1 cellular context compared by ENCODE assay signal in the genomic region with DNA sequence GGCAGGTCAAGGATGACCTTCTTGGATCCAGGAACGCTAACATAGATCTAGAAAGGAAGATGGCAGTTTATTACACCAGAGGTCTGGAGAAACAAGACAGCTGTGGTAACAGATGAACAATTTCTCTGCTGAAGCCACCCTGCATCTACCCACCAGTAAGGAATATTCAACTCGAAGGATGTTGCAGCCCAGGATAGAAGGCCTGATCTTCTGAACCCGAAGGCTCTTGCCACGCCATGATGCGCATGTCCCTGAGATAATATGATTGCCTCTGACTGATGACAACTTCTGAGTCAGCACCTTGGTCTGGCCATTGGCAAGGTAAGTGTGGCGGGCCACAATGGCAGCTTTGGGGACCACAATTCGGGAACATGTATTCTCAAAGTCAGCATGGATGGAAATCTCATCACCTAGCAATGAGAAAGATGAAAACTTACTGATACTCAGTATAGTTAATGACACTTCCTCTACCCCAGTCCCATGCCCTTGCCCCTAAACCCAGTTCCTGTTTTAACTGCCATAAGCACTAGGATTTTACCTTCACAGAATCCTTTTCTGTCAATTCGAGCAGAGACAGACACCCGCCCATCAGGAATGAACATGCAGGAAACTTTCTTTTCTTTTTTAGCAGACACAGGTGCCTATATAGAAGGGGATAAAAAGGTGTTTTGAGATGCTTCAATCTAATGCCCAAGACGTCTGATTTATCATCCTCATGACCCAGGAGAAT.
TF ChIP-seq lines count a peak whose summit lies in the region.

No MANE protein-coding gene starts in this region.

TF ChIP-seq in H1, 55 proteins besides CTCF, POLR2A, EP300 and RAD21:
- TF ChIP-seq, protein P1, sequence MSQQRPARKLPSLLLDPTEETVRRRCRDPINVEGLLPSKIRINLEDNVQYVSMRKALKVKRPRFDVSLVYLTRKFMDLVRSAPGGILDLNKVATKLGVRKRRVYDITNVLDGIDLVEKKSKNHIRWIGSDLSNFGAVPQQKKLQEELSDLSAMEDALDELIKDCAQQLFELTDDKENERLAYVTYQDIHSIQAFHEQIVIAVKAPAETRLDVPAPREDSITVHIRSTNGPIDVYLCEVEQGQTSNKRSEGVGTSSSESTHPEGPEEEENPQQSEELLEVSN (IDR thresholded peaks at IDR 0.05): no peak
- TF ChIP-seq SIX5 (IDR thresholded peaks at IDR 0.05; ENCODE audit: low read depth, low read length) (no peak), YY1 (IDR thresholded peaks at IDR 0.05; ENCODE audit: low read depth, low read length) (no peak), JUND (IDR thresholded peaks at IDR 0.05; ENCODE audit: low read length) (no peak), SIRT6 (IDR thresholded peaks at IDR 0.05; ENCODE audit: low read length) (no peak)
